Comparison of ENCODE assay signal across 8 cellular contexts in genomic region chr4:49109567-49110166, GRCh38.
DNase-seq lines count a peak whose midpoint lies in the region; ATAC-seq and TF ChIP-seq lines count a peak whose summit lies in the region.
"Not testable (repeated sequence)": the region's sequence is repeated elsewhere in the genome, so short reads cannot be mapped to it uniquely, and the experiment has no call there.

No MANE protein-coding gene starts in this region.

- TF ChIP-seq POLR2A in gastrocnemius medialis (IDR thresholded peaks at IDR 0.05): not testable (repeated sequence)

- intact Hi-C loops in left cardiac atrium (cut with DNase I): loop anchor here in 1 of 2 donors (10.0 kb wide), 1 partner anchor 45 kb away; no protein-coding TSS in a partner anchor
- intact Hi-C loops in gastrocnemius medialis (cut with DNase I; ENCODE audit: low total_unique reads): not testable (repeated sequence)

- CTCF ChIA-PET in activated CD8-positive, alpha-beta T cell treated with anti-CD3 and anti-CD28 coated beads, Interleukin-2, amount 10 ng/mL, durations not matched to agents 7 days and 5 days (lab: Charles Lee): not testable (repeated sequence)

- peaks cover 12% of the 10 kb centered on the region for H3K9me3 Mint-ChIP-seq in activated CD8-positive, alpha-beta T cell treated with anti-CD3 and anti-CD28 coated beads, Interleukin-2, amount 10 ng/mL, durations not matched to agents 7 days and 5 days (ENCODE audit: insufficient read depth)

- not testable (repeated sequence) for H3K27ac ChIP-seq in DND-41 (ENCODE audit: low read length); gastrocnemius medialis

- in situ Hi-C loops in gastrocnemius medialis (cut with MboI; ENCODE audit: low sequenced_read_pairs in 4 of 4): not testable (repeated sequence)

- not testable (repeated sequence) for H3K4me1 ChIP-seq in DND-41 (ENCODE audit: insufficient read depth, low read length); gastrocnemius medialis

- H3K4me2 ChIP-seq in DND-41 (ENCODE audit: insufficient read depth, low read length): not testable (repeated sequence)

- H3K4me3 ChIP-seq in DND-41 (ENCODE audit: low read depth in 1 of 2, low read length in 2 of 2); gastrocnemius medialis: not testable (repeated sequence)

- peak; percentile 50; the same call in 2 of the 3 replicates for ATAC-seq in DND-41 (ENCODE audit: insufficient read depth, low read depth)
- ATAC-seq in GM19328 (IDR thresholded peaks at IDR 0.05; ENCODE audit: unreplicated experiment): peak; percentile 37
- peak; percentile 41 for ATAC-seq in GM21717 (IDR thresholded peaks at IDR 0.05; ENCODE audit: unreplicated experiment)
- peak; percentile 42 for ATAC-seq in HG02943 (IDR thresholded peaks at IDR 0.05; ENCODE audit: low read depth, unreplicated experiment)
- peak; percentile 41 for ATAC-seq in HG03439 (IDR thresholded peaks at IDR 0.05; ENCODE audit: unreplicated experiment)
- ATAC-seq in activated CD8-positive, alpha-beta T cell treated with anti-CD3 and anti-CD28 coated beads, Interleukin-2, amount 10 ng/mL, durations not matched to agents 7 days and 5 days: peak; percentile 52
- ATAC-seq in left cardiac atrium: peak; percentile 45 to 68
- ATAC-seq in gastrocnemius medialis: peak; percentile 32 to 53

- H3K27me3 ChIP-seq in DND-41 (ENCODE audit: insufficient read depth, low read length, poor library complexity); gastrocnemius medialis: not testable (repeated sequence)

- POLR2A ChIA-PET in activated CD8-positive, alpha-beta T cell treated with anti-CD3 and anti-CD28 coated beads, Interleukin-2, amount 10 ng/mL, durations not matched to agents 7 days and 5 days (lab: Charles Lee): not testable (repeated sequence)

- not testable (repeated sequence) for H3K4me1 Mint-ChIP-seq in activated CD8-positive, alpha-beta T cell treated with anti-CD3 and anti-CD28 coated beads, Interleukin-2, amount 10 ng/mL, durations not matched to agents 7 days and 5 days (ENCODE audit: low read depth)

- not testable (repeated sequence) for DNase-seq in DND-41; activated CD8-positive, alpha-beta T cell treated with anti-CD3 and anti-CD28 coated beads, Interleukin-2, amount 10 ng/mL, durations not matched to agents 7 days and 5 days; left cardiac atrium; gastrocnemius medialis

- not testable (repeated sequence) for H3K9ac ChIP-seq in DND-41 (ENCODE audit: low read depth, low read length)

- H3K9me3 ChIP-seq in DND-41 (ENCODE audit: insufficient read depth, low read length, severe bottlenecking): peaks cover 48% of the 10 kb centered on the region
- H3K9me3 ChIP-seq in gastrocnemius medialis: not testable (repeated sequence)

- H3K79me2 ChIP-seq in DND-41 (ENCODE audit: insufficient read depth, low read length): not testable (repeated sequence)

- H2AFZ ChIP-seq in DND-41 (ENCODE audit: low read depth, low read length): not testable (repeated sequence)

- H3K36me3 Mint-ChIP-seq in activated CD8-positive, alpha-beta T cell treated with anti-CD3 and anti-CD28 coated beads, Interleukin-2, amount 10 ng/mL, durations not matched to agents 7 days and 5 days (ENCODE audit: low read depth): peaks cover 53% of the 10 kb centered on the region

- not testable (repeated sequence) for H4K20me1 ChIP-seq in DND-41 (ENCODE audit: insufficient read depth, low read length)

- not testable (repeated sequence) for H3K36me3 ChIP-seq in DND-41 (ENCODE audit: insufficient read depth, low read length); gastrocnemius medialis

- not testable (repeated sequence) for TF ChIP-seq CTCF in DND-41 (IDR thresholded peaks at IDR 0.05; ENCODE audit: borderline replicate concordance, extremely low read depth, low read length, poor library complexity, severe bottlenecking); gastrocnemius medialis (IDR thresholded peaks at IDR 0.05 in 4 of 5, conservative IDR thresholded peaks at IDR 0.05 in 1 of 5)

- H3K4me3 Mint-ChIP-seq in activated CD8-positive, alpha-beta T cell treated with anti-CD3 and anti-CD28 coated beads, Interleukin-2, amount 10 ng/mL, durations not matched to agents 7 days and 5 days: not testable (repeated sequence)

- H3K27me3 Mint-ChIP-seq in activated CD8-positive, alpha-beta T cell treated with anti-CD3 and anti-CD28 coated beads, Interleukin-2, amount 10 ng/mL, durations not matched to agents 7 days and 5 days (ENCODE audit: low read depth): not testable (repeated sequence)

- not testable (repeated sequence) for H3K27ac Mint-ChIP-seq in activated CD8-positive, alpha-beta T cell treated with anti-CD3 and anti-CD28 coated beads, Interleukin-2, amount 10 ng/mL, durations not matched to agents 7 days and 5 days
